In genomic region chr15:38842991-38843610, GRCh38 we compare ENCODE assay signal across 1 cellular context.
TF ChIP-seq lines count a peak whose summit lies in the region.

No MANE protein-coding gene starts in this region.

TF ChIP-seq in SK-N-SH, 30 proteins besides CTCF, POLR2A, EP300 and RAD21 (continued from another document):
- TF ChIP-seq PBX3 (IDR thresholded peaks at IDR 0.05): no peak
- TF ChIP-seq USF1 (IDR thresholded peaks at IDR 0.05; ENCODE audit: borderline replicate concordance, low read depth): no peak
- no peak for TF ChIP-seq TEAD4 (IDR thresholded peaks at IDR 0.05; ENCODE audit: borderline replicate concordance, insufficient read depth)
- TF ChIP-seq FOXJ3 (CRISPR knock-in tag; IDR thresholded peaks at IDR 0.05): no peak
- no peak for TF ChIP-seq GABPA (IDR thresholded peaks at IDR 0.05; ENCODE audit: low read depth)
- no peak for TF ChIP-seq YY1 (IDR thresholded peaks at IDR 0.05; ENCODE audit: low read depth)
- TF ChIP-seq MEF2A (IDR thresholded peaks at IDR 0.05; ENCODE audit: borderline replicate concordance, low read depth): no peak
- no peak for TF ChIP-seq SIN3A (IDR thresholded peaks at IDR 0.05; ENCODE audit: borderline replicate concordance, low read depth, low read length)
- no peak for TF ChIP-seq GATA2 (CRISPR knock-in tag; IDR thresholded peaks at IDR 0.05)
- no peak for TF ChIP-seq FOSL2 (IDR thresholded peaks at IDR 0.05; ENCODE audit: borderline replicate concordance, low read depth)
- TF ChIP-seq CHD2 (IDR thresholded peaks at IDR 0.05; ENCODE audit: low read length, partially characterized antibody): no peak
- TF ChIP-seq NFIC (IDR thresholded peaks at IDR 0.05; ENCODE audit: borderline replicate concordance): no peak
- no peak for TF ChIP-seq TAF1 (IDR thresholded peaks at IDR 0.05; ENCODE audit: borderline replicate concordance, low read depth, low read length)
